Comparison of ENCODE assay signal across 8 cellular contexts in the genomic region with DNA sequence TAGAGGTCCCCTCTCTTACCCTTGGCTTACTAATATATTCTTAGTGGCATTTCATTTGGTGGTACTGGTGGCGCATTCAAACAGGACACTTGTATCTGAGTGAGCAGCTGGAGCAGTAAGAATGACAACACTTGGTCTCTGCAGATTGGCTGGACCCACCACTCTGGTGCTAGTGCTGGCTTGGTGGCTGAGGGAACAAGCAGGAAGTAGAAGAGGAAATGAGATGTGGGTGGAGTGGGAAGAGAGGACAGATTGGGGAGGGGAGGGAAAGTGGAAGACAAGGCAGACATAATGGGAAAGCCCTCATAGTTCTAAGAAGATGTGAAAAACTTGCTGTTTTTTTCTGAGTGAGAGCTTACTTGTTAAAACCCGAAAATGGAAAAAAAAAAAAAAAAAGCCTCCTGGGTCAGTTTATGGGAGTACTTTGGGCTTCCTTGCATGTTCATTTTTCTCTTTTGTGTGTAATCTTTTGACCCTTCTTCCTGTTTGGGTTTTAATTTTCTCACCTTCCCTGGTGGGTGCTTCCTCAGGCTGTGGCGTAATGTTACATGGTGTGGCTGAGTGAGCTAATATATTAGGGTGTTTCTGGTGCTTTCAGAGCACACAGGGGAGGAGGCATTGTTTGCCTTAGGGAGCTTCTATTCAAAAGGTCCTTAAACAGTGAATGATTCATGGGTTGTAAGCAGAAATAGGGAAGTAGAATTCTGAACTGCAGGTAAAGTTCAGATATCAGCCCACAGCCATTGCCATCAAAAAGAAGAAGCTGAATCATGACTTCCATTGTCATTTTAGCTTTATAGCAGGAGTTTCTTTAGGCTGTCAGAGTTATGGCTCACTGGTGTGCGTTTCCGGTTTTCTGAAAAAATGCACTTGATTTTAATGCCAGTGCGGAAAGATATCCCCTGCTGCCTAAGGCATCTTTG. TPM values are rescaled to one million over a fixed set of nuclear protein-coding genes. Genes with fewer than 3 reads are reported as not detected.
A peak's percentile ranks its signal among the peaks of the same experiment; 100 is the strongest.
DNase-seq lines count a peak whose midpoint lies in the region; ATAC-seq, FAIRE-seq and TF ChIP-seq lines count a peak whose summit lies in the region.

No MANE protein-coding gene starts in this region.

- no peak for TF ChIP-seq RAD21 in H1 (IDR thresholded peaks at IDR 0.05 in 1 of 2, conservative IDR thresholded peaks at IDR 0.05 in 1 of 2; ENCODE audit: low read depth in 2 of 2, low read length in 2 of 2)

- H3K27me3 ChIP-seq in H1 (replicated peaks in 1 of 4; ENCODE audit: control insufficient read depth in 3 of 4, extremely low read depth in 1 of 4, insufficient read depth in 3 of 4, low read length in 3 of 4) = no peaks in the 10 kb centered on the region

- H4K20me1 ChIP-seq in H1 (replicated peaks in 1 of 2; ENCODE audit: control insufficient read depth in 1 of 2, insufficient read depth in 2 of 2, low read length in 2 of 2) = peaks cover 2 to 6% of the 10 kb centered on the region in 2 experiments

- H3K18ac ChIP-seq in H1 (ENCODE audit: extremely low read depth, low read length) = no peak overlapping the region

- TF ChIP-seq CTCF in H1 (IDR thresholded peaks at IDR 0.05; ENCODE audit: control extremely low read depth in 1 of 3, insufficient read depth in 1 of 3, low read depth in 1 of 3, low read length in 3 of 3) (no peak), osteocyte (IDR thresholded peaks at IDR 0.05) (no peak)

- no peak overlapping the region for H3K4ac ChIP-seq in H1 (replicated peaks; ENCODE audit: insufficient read length, low read depth, low read length)

- H3K4me3 Mint-ChIP-seq in T-cell = peak overlapping the region; percentile 25 to 51 (median 41)
- H3K4me3 Mint-ChIP-seq in osteocyte (ENCODE audit: unreplicated experiment) = peak overlapping the region; percentile 42

- H3K36me3 Mint-ChIP-seq in T-cell (peaks cover 19% of the 10 kb centered on the region), osteocyte (ENCODE audit: unreplicated experiment) (peaks cover 27% of the 10 kb centered on the region)

- H3K27ac ChIP-seq in H1 (ENCODE audit: low read depth, low read length) = no peak overlapping the region

- no peak overlapping the region for H4K8ac ChIP-seq in H1 (ENCODE audit: extremely low read depth, insufficient read depth, low read length)

- H2BK20ac ChIP-seq in H1 (ENCODE audit: low read length) = no peak overlapping the region

- H3K79me1 ChIP-seq in H1 (ENCODE audit: low read depth, low read length) = no peaks in the 10 kb centered on the region

- 80% methylated on average over 6 of the region's 6 CpGs; no CpG with 5 or more reads in 1 of the 2 experiments for WGBS in H1 (ENCODE audit: extremely low coverage in 1 of 2, insufficient coverage in 1 of 2, insufficient read length in 1 of 2, insufficient replicate concordance in 2 of 2, low coverage in 1 of 2, low lambda C conversion rate in 2 of 2, missing lambda C conversion rate in 1 of 2), 2 experiments

- no peak overlapping the region for H2BK120ac ChIP-seq in H1 (replicated peaks; ENCODE audit: low read depth, low read length)

- H3K23me2 ChIP-seq in H1 (ENCODE audit: low read depth, low read length) = no peaks in the 10 kb centered on the region

- POLR2A ChIA-PET in T-cell (lab: Charles Lee) (interaction anchor here (0.6 to 1.7 kb wide), 4 partner anchors 30 to 53 kb away, joined by 4 to 13 read pairs (median 6); a partner anchor contains a TSS), H1 (lab: Charles Lee; ENCODE audit: partially characterized antibody) (interaction anchor here (0.5 kb wide), 1 partner anchor 74 kb away, joined by 4 read pairs; no protein-coding TSS in a partner anchor)

- H3K4me1 ChIP-seq in H1 (replicated peaks in 1 of 4; ENCODE audit: control insufficient read depth in 3 of 4, insufficient read depth in 4 of 4, low read length in 3 of 4) = peaks cover 0 to 8% (median 1%) of the 10 kb centered on the region in 4 experiments; a peak in 2 of 7 replicates

- TF ChIP-seq EP300 in H1 (IDR thresholded peaks at IDR 0.05; ENCODE audit: borderline replicate concordance in 1 of 2, low read depth in 2 of 2, low read length in 2 of 2) = no peak

- peaks cover 0 to 42% of the 10 kb centered on the region in 2 experiments; a peak in 2 of 4 replicates for H3K79me2 ChIP-seq in H1 (ENCODE audit: control insufficient read depth in 1 of 2, insufficient read depth in 2 of 2, low read length in 2 of 2)

- H3K27me3 Mint-ChIP-seq in T-cell = no peaks in the 10 kb centered on the region
- no peaks in the 10 kb centered on the region for H3K27me3 Mint-ChIP-seq in osteocyte (ENCODE audit: unreplicated experiment)

- H3K9me3 Mint-ChIP-seq in T-cell (no peaks in the 10 kb centered on the region), osteocyte (ENCODE audit: unreplicated experiment) (peaks cover 4% of the 10 kb centered on the region)

- H2AK5ac ChIP-seq in H1 (ENCODE audit: low read depth, low read length) = 0 out of 2 replicates have a peak overlapping the region, but pooled peaks have one; percentile 16

- H2BK5ac ChIP-seq in H1 (ENCODE audit: low read depth, low read length) = no peak overlapping the region

- FAIRE-seq in H1 (lab: Jason Lieb, UNC) = no peak

- CTCF ChIA-PET in T-cell (lab: Charles Lee) = interaction anchor here in 1 of 2 donors (0.9 to 1.4 kb wide), 2 partner anchors 19 to 52 kb away, joined by 3 to 8 read pairs; a partner anchor contains a TSS
- CTCF ChIA-PET in H1 (lab: Charles Lee; ENCODE audit: partially characterized antibody) = interaction anchor here (0.5 to 1.5 kb wide), 3 partner anchors 10 to 1319 kb away, joined by 3 to 7 read pairs (median 5); no protein-coding TSS in a partner anchor

- no peak overlapping the region for H3K23ac ChIP-seq in H1 (ENCODE audit: insufficient read length)

- H3K27ac Mint-ChIP-seq in T-cell = peak overlapping the region; percentile 82 to 83
- H3K27ac Mint-ChIP-seq in osteocyte (ENCODE audit: unreplicated experiment) = peak overlapping the region; percentile 77

- H3K4me2 ChIP-seq in H1 (ENCODE audit: insufficient read depth in 1 of 2, low read depth in 2 of 2, low read length in 2 of 2) = 0 out of 4 replicates have a peak overlapping the region, but pooled peaks of 1 of the 2 experiments have one; percentile 24

- H3K4me3 ChIP-seq in H1 (ENCODE audit: extremely low read depth in 1 of 4, insufficient read depth in 2 of 4, low read depth in 3 of 4, low read length in 4 of 4) = no peak overlapping the region

- no peak for TF ChIP-seq POLR2A in H1 (IDR thresholded peaks at IDR 0.05; ENCODE audit: control extremely low read depth in 1 of 2, low read depth in 2 of 2, low read length in 2 of 2)

- H4K5ac ChIP-seq in H1 (ENCODE audit: insufficient read length, low read depth, low read length) = no peak overlapping the region

- ATAC-seq in GM19397 (IDR thresholded peaks at IDR 0.05; ENCODE audit: unreplicated experiment) (peak; percentile 92), HG03280 (IDR thresholded peaks at IDR 0.05; ENCODE audit: unreplicated experiment) (peak; percentile 77), T-cell (replicated peaks in 1 of 4) (peak; percentile 66 to 84 (median 79))

- DNase-seq in DMS53 treated with DMSO at 0.1 percent for 48 hours (lab: John Stamatoyannopoulos, UW; ENCODE audit: unreplicated experiment) (peak; percentile 67), T-cell (peak in 31 of 34 experiments; percentile 2 to 50 (median 24)), H1 (ENCODE audit: low read depth in 1 of 2, low spot score in 2 of 2) (no peak), osteocyte (ENCODE audit: extremely low spot score, unreplicated experiment) (no peak), NCI-H1436 (lab: John Stamatoyannopoulos, UW) (no peak), NCI-H1417 treated with DMSO at 0.1 percent for 48 hours (lab: John Stamatoyannopoulos, UW) (no peak)

- H3K56ac ChIP-seq in H1 (replicated peaks; ENCODE audit: insufficient read length, low read depth, low read length) = no peak overlapping the region

- H4K91ac ChIP-seq in H1 (replicated peaks; ENCODE audit: insufficient read length, low read length) = no peak overlapping the region

- no peak overlapping the region for H2AFZ ChIP-seq in H1 (ENCODE audit: low read length)

- no peaks in the 10 kb centered on the region for H3K9me3 ChIP-seq in H1 (ENCODE audit: insufficient read depth in 2 of 2, low read depth in 1 of 2, low read length in 1 of 2)

- peaks cover 0 to 3% (median 0%) of the 10 kb centered on the region in 4 experiments; a peak in 1 of 8 replicates for H3K36me3 ChIP-seq in H1 (ENCODE audit: control insufficient read depth in 2 of 4, insufficient read depth in 4 of 4, low read length in 3 of 4)

- no peak overlapping the region for H3K14ac ChIP-seq in H1 (ENCODE audit: insufficient read length)

- no peak overlapping the region for H3K9ac ChIP-seq in H1 (replicated peaks in 1 of 4; ENCODE audit: extremely low read depth in 1 of 4, low read depth in 3 of 4, low read length in 3 of 4)

- H3K4me1 Mint-ChIP-seq in T-cell (peaks cover 56 to 72% (median 62%) of the 10 kb centered on the region in 3 donors), osteocyte (ENCODE audit: unreplicated experiment) (peaks cover 41% of the 10 kb centered on the region)

- no peak overlapping the region for H2BK12ac ChIP-seq in H1 (ENCODE audit: low read depth, low read length)

- no peak overlapping the region for H2BK15ac ChIP-seq in H1 (ENCODE audit: low read length)

TF ChIP-seq in H1, 55 proteins besides CTCF, POLR2A, EP300 and RAD21 (continues in another document):
- TF ChIP-seq SIN3A (conservative IDR thresholded peaks at IDR 0.05 in 1 of 2, IDR thresholded peaks at IDR 0.05 in 1 of 2; ENCODE audit: low read depth in 1 of 2, low read length in 2 of 2) (no peak), SAP30 (IDR thresholded peaks at IDR 0.05; ENCODE audit: insufficient read depth, insufficient replicate concordance, low read length) (no peak), RNF2 (IDR thresholded peaks at IDR 0.05; ENCODE audit: borderline replicate concordance, low read depth, low read length, missing control alignments, poor library complexity, severe bottlenecking) (no peak)

RNA-seq across cellular contexts. Expression of a gene that starts 52.3 kb away (rescaled TPM):
- 100 to 1,000 TPM in 2 of 5 donors, 10 to 100 TPM in 3; 65.9 to 138 (median 78.7) TPM for total RNA-seq in T-cell
- total RNA-seq in H1 (2021; fragmentation: NEBNext Ultra II Directional; extraction: Animal tissue kit (Norgen Biotek cat#: 25700)) = 36.9 and 39.2 TPM in 2 replicates
- polyA plus RNA-seq in H1 (2011; rRNA removed) = 32.4 and 37.2 TPM in 2 replicates
- 32.6 TPM for polyA plus RNA-seq in H1 (2011; cell fraction: cytosol; rRNA removed)
- 50.9 TPM for polyA plus RNA-seq in H1 (2011; cell fraction: nucleus; rRNA removed)
- polyA plus RNA-seq in H1 (2012, experiment 1 of 2) = 26.7 to 31.6 TPM (median 27.9 TPM) in 4 replicates
- 7.9 TPM for polyA plus RNA-seq in H1 (2012, experiment 2 of 2)
- polyA plus RNA-seq in H1 (2013, experiment 1 of 2) = 22.4 TPM
- polyA plus RNA-seq in H1 (2013, experiment 2 of 2) = 23.5 TPM
- 75.3 and 97.5 TPM in 2 replicates for polyA minus RNA-seq in H1 (2011; rRNA and poly(A)+ RNA removed)
- polyA minus RNA-seq in H1 (2011; cell fraction: cytosol; rRNA and poly(A)+ RNA removed) = 50.1 TPM
- 129 TPM for polyA minus RNA-seq in H1 (2011; cell fraction: nucleus; rRNA and poly(A)+ RNA removed)
- 102 and 115 TPM in 2 replicates for total RNA-seq in osteocyte

Comparison
In these comparisons a context has a peak if more than half of its experiments do, and no peak if none do; other contexts are left out.
1. DNase-seq: peak in DMS53 treated with DMSO at 0.1 percent for 48 hours (single experiment) and T-cell (31 of 34); none in H1 (0 of 2), osteocyte (single experiment), NCI-H1436 (single experiment) and NCI-H1417 treated with DMSO at 0.1 percent for 48 hours (single experiment).
2. Peak in every context shown above with its lines, with median percentiles within 50 percentile points of each other: ATAC-seq.